In the genomic region with DNA sequence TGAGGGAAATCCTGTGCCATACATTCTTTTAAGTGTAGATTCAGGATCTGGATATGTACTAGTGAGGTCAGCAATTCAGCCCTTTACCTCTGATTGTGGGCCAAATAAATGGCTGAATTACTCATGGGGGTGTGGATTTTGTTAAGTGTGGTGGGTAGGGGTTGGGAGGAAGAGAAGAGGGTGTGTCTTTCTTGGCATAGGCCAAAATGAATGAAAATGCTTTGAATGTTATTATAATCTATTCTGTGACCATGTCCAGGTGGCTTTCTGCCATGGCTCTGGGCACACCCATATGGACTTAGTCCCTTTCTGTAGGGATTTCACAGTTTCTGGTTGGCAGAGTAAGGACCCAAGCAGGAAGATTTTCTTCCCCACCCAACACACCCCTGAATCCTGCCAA, we compare ENCODE assay signal across 13 cellular contexts.
DNase-seq lines count a peak whose midpoint lies in the region; ATAC-seq, FAIRE-seq and TF ChIP-seq lines count a peak whose summit lies in the region.
"Had no signal": no experiment of that assay in that cellular context is flagged by ENCODE, and none has a peak within 500 bp of the region (broad histone marks: within the 10 kb centered on the region; RNA-seq: fewer than 3 reads in every experiment).

No MANE protein-coding gene starts in this region.

- no peak for TF ChIP-seq CTCF in astrocyte (IDR thresholded peaks at IDR 0.05; ENCODE audit: insufficient read depth, low read depth, low read length)
- TF ChIP-seq CTCF in gastrocnemius medialis (IDR thresholded peaks at IDR 0.05 in 4 of 5, conservative IDR thresholded peaks at IDR 0.05 in 1 of 5) = no peak

- H3K27ac ChIP-seq in astrocyte (ENCODE audit: low read depth, low read length) = peak overlapping the region; percentile 78
- H3K27ac ChIP-seq in gastrocnemius medialis = peak overlapping the region; percentile 43 to 63 (median 54)

- no peak for FAIRE-seq in astrocyte (lab: Jason Lieb, UNC)
- FAIRE-seq: GM12891 had no signal

- TF ChIP-seq POLR2A in gastrocnemius medialis (IDR thresholded peaks at IDR 0.05) = no peak

- H3K27me3 ChIP-seq in astrocyte (ENCODE audit: insufficient read depth, low read length) (no peaks in the 10 kb centered on the region), gastrocnemius medialis (no peaks in the 10 kb centered on the region)

- peaks cover 32% of the 10 kb centered on the region for H3K36me3 Mint-ChIP-seq in astrocyte (ENCODE audit: low read depth, unreplicated experiment)
- no peaks in the 10 kb centered on the region for H3K36me3 Mint-ChIP-seq in activated CD4-positive, alpha-beta T cell treated with anti-CD3 and anti-CD28 coated beads for 36 hours (ENCODE audit: low read depth)
- H3K36me3 Mint-ChIP-seq: CD4-positive, CD25-positive, alpha-beta regulatory T cell had no signal

- no peak overlapping the region for H2AFZ ChIP-seq in astrocyte (ENCODE audit: low read depth, low read length)

- in situ Hi-C loops in gastrocnemius medialis (cut with MboI; ENCODE audit: low sequenced_read_pairs in 4 of 4) = no loop called here

- H3K4me2 ChIP-seq in astrocyte (ENCODE audit: low read length) = peak overlapping the region; percentile 63

- H3K9me3 ChIP-seq in astrocyte (ENCODE audit: insufficient read depth, low read depth, low read length) (no peaks in the 10 kb centered on the region), gastrocnemius medialis (no peaks in the 10 kb centered on the region)

- POLR2A ChIA-PET in activated CD4-positive, alpha-beta T cell treated with anti-CD3 and anti-CD28 coated beads for 36 hours (lab: Charles Lee) = no interaction called here

- H3K27ac Mint-ChIP-seq in astrocyte (ENCODE audit: unreplicated experiment) = no peak overlapping the region
- H3K27ac Mint-ChIP-seq in activated CD4-positive, alpha-beta T cell treated with anti-CD3 and anti-CD28 coated beads for 36 hours = no peak overlapping the region
- H3K27ac Mint-ChIP-seq: CD4-positive, CD25-positive, alpha-beta regulatory T cell had no signal

- ATAC-seq in Right ventricle myocardium superior (ENCODE audit: poor library complexity) (peak; percentile 65), gastrocnemius medialis (peak; percentile 40 to 47), HG02678 (IDR thresholded peaks at IDR 0.05; ENCODE audit: unreplicated experiment) (no peak)
- no peak for ATAC-seq in activated CD4-positive, alpha-beta T cell treated with anti-CD3 and anti-CD28 coated beads for 36 hours

- intact Hi-C loops in Right ventricle myocardium superior (cut with DNase I) = no loop called here
- intact Hi-C loops in gastrocnemius medialis (cut with DNase I; ENCODE audit: low total_unique reads) = no loop called here
- intact Hi-C loops in activated CD4-positive, alpha-beta T cell treated with anti-CD3 and anti-CD28 coated beads for 36 hours (cut with DNase I, micrococcal nuclease) = no loop called here

- no peaks in the 10 kb centered on the region for H3K27me3 Mint-ChIP-seq in astrocyte (ENCODE audit: low read depth, unreplicated experiment)
- peaks cover 5% of the 10 kb centered on the region for H3K27me3 Mint-ChIP-seq in activated CD4-positive, alpha-beta T cell treated with anti-CD3 and anti-CD28 coated beads for 36 hours
- H3K27me3 Mint-ChIP-seq: CD4-positive, CD25-positive, alpha-beta regulatory T cell had no signal

- CTCF ChIA-PET in activated CD4-positive, alpha-beta T cell treated with anti-CD3 and anti-CD28 coated beads for 36 hours (lab: Charles Lee) = interaction anchor here (0.7 kb wide), 3 partner anchors 10 to 30 kb away, joined by 3 read pairs; no protein-coding TSS in a partner anchor

- H3K9ac ChIP-seq in astrocyte (ENCODE audit: low read length) = peak overlapping the region; percentile 17

- H4K20me1 ChIP-seq in astrocyte (ENCODE audit: insufficient read depth, low read length) = no peaks in the 10 kb centered on the region

- H3K9me3 Mint-ChIP-seq in astrocyte (ENCODE audit: unreplicated experiment) = peaks cover 3% of the 10 kb centered on the region
- no peaks in the 10 kb centered on the region for H3K9me3 Mint-ChIP-seq in activated CD4-positive, alpha-beta T cell treated with anti-CD3 and anti-CD28 coated beads for 36 hours (ENCODE audit: low read depth)
- H3K9me3 Mint-ChIP-seq: central memory CD8-positive, alpha-beta T cell had no signal

- H3K4me3 ChIP-seq in astrocyte (ENCODE audit: insufficient read depth, low read depth, low read length) (no peak overlapping the region), gastrocnemius medialis (no peak overlapping the region)

- no peak overlapping the region for H3K4me3 Mint-ChIP-seq in astrocyte (ENCODE audit: unreplicated experiment)
- no peak overlapping the region for H3K4me3 Mint-ChIP-seq in activated CD4-positive, alpha-beta T cell treated with anti-CD3 and anti-CD28 coated beads for 36 hours
- H3K4me3 Mint-ChIP-seq: CD4-positive, CD25-positive, alpha-beta regulatory T cell; central memory CD8-positive, alpha-beta T cell had no signal

- H3K4me1 ChIP-seq in astrocyte (ENCODE audit: insufficient read depth, low read length) (peaks cover 39% of the 10 kb centered on the region), gastrocnemius medialis (peaks cover 3 to 13% of the 10 kb centered on the region in 2 donors)

- peaks cover 41% of the 10 kb centered on the region for H3K4me1 Mint-ChIP-seq in astrocyte (ENCODE audit: low read depth, unreplicated experiment)
- no peaks in the 10 kb centered on the region for H3K4me1 Mint-ChIP-seq in activated CD4-positive, alpha-beta T cell treated with anti-CD3 and anti-CD28 coated beads for 36 hours
- H3K4me1 Mint-ChIP-seq: CD4-positive, CD25-positive, alpha-beta regulatory T cell; central memory CD8-positive, alpha-beta T cell had no signal

- DNase-seq in GM03348 (ENCODE audit: low spot score) = peak; percentile 62
- peak; percentile 95 for DNase-seq in astrocyte (ENCODE audit: low read depth)
- DNase-seq in Right ventricle myocardium superior = peak; percentile 60
- peak in 1 of 2 donors; percentile 35 for DNase-seq in gastrocnemius medialis
- DNase-seq in DMS53 treated with DMSO at 0.1 percent for 48 hours (lab: John Stamatoyannopoulos, UW; ENCODE audit: unreplicated experiment) = no peak
- DNase-seq in activated CD4-positive, alpha-beta T cell treated with anti-CD3 and anti-CD28 coated beads for 36 hours = no peak
- DNase-seq in activated naive CD4-positive, alpha-beta T cell treated with anti-CD3 and anti-CD28 coated beads, Interleukin-2, amount 50 U/mL, for 16 hours = no peak
- DNase-seq: activated CD8-positive, alpha-beta memory T cell treated with anti-CD3 and anti-CD28 coated beads, Interleukin-2, amount 50 U/mL, for 4 hours; CD4-positive, CD25-positive, alpha-beta regulatory T cell; T-helper 2 cell had no signal

- H3K79me2 ChIP-seq in astrocyte (ENCODE audit: insufficient read depth, low read length) = peaks cover 7% of the 10 kb centered on the region

- H3K36me3 ChIP-seq in astrocyte (ENCODE audit: insufficient read depth, low read length) = peaks cover 6% of the 10 kb centered on the region
- H3K36me3 ChIP-seq in gastrocnemius medialis = no peaks in the 10 kb centered on the region

Comparison
In these comparisons a context has a peak if more than half of its experiments do, and no peak if none do; other contexts are left out.
1. DNase-seq: peak in GM03348 (single experiment), astrocyte (single experiment) and Right ventricle myocardium superior (single experiment); none in DMS53 treated with DMSO at 0.1 percent for 48 hours (single experiment), activated CD4-positive, alpha-beta T cell treated with anti-CD3 and anti-CD28 coated beads for 36 hours (single experiment) and activated naive CD4-positive, alpha-beta T cell treated with anti-CD3 and anti-CD28 coated beads, Interleukin-2, amount 50 U/mL, for 16 hours (single experiment).
2. ATAC-seq: peak in Right ventricle myocardium superior (single experiment) and gastrocnemius medialis (2 of 2); none in HG02678 (single experiment) and activated CD4-positive, alpha-beta T cell treated with anti-CD3 and anti-CD28 coated beads for 36 hours (single experiment).